22 cellular contexts compared by ENCODE assay signal in the genomic region with DNA sequence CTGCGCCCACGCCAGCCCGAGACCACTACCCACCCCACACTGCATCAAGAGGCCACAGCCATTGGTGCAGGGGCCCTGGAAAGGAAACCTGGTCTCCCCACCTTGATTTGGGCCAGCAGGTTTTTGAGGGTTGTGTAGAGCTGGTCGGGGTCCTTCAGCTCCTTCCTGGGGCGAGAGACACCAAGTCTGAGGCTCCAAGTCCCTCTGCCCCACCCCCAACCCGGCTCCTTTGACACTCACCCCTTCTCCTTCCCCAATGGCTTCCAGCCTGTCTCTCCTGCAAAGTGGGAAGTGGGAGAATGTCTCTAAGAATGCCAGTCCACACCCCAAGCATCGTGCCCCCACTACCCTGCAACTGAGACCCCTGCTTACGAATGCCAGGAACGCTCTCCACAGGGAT. TPM values are rescaled to one million over a fixed set of nuclear protein-coding genes. Genes with fewer than 3 reads are reported as not detected.
"Had no signal": no experiment of that assay in that cellular context is flagged by ENCODE, and none has a peak within 500 bp of the region (broad histone marks: within the 10 kb centered on the region; RNA-seq: fewer than 3 reads in every experiment).

No MANE protein-coding gene starts in this region.

- H3K9ac ChIP-seq: SK-N-SH had no signal

- H3K4me3 ChIP-seq: gastrocnemius medialis, heart right ventricle, mucosa of descending colon, sigmoid colon, stomach, thoracic aorta had no signal

- H3K27ac ChIP-seq: epithelial cell of prostate had no signal

- DNase-seq: activated CD4-positive, CD25-positive, alpha-beta regulatory T cell treated with anti-CD3 and anti-CD28 coated beads, Interleukin-2, amount 50 U/mL, for 72 hours; activated T-cell treated with anti-CD3 and anti-CD28 coated beads, Interleukin-2, amount 50 U/mL, for 1 hour; central memory CD4-positive, alpha-beta T cell; cortex of kidney; effector memory CD4-positive, alpha-beta T cell; gastrocnemius medialis; heart right ventricle; islet precursor cell; mammary epithelial cell; mucosa of descending colon; nephron progenitor cell; sigmoid colon; SK-N-SH; stimulated activated CD4-positive, alpha-beta T cell treated with anti-CD3 and anti-CD28 coated beads, Interleukin-12 subunit alpha, Interleukin-12 subunit beta, amount 100 ng/mL, for 4 hours; stomach; T-helper 17 cell had no signal

- H3K27me3 Mint-ChIP-seq: T-helper 17 cell had no signal

- H3K9me3 Mint-ChIP-seq: nephron progenitor cell had no signal

- H3K4me2 ChIP-seq: SK-N-SH had no signal

- H3K9me3 ChIP-seq: gastrocnemius medialis, heart right ventricle, mucosa of descending colon, sigmoid colon, SK-N-SH, stomach, thoracic aorta had no signal

- H3K27ac Mint-ChIP-seq: nephron progenitor cell, T-helper 17 cell had no signal

- H3K27me3 ChIP-seq: gastrocnemius medialis, heart right ventricle, sigmoid colon, stomach had no signal

- ATAC-seq: gastrocnemius medialis, heart right ventricle, left lobe of liver, mucosa of descending colon, T-helper 17 cell had no signal

- H3K4me3 Mint-ChIP-seq: nephron progenitor cell had no signal

RNA-seq across cellular contexts. Expression of gene HSPB9, which starts 8.5 kb away (rescaled TPM):
- total RNA-seq: gastrocnemius medialis, mammary epithelial cell, osteoblast, pulmonary artery endothelial cell, stomach, T-helper 17 cell, thoracic aorta, ureter had no signal
- polyA plus RNA-seq: mammary epithelial cell had no signal

RNA-seq across cellular contexts. Expression of gene ZNF385C, which starts 15.8 kb away (rescaled TPM):
- total RNA-seq: osteoblast, pulmonary artery endothelial cell, thoracic aorta had no signal
